21 cellular contexts compared by ENCODE assay signal in the genomic region with DNA sequence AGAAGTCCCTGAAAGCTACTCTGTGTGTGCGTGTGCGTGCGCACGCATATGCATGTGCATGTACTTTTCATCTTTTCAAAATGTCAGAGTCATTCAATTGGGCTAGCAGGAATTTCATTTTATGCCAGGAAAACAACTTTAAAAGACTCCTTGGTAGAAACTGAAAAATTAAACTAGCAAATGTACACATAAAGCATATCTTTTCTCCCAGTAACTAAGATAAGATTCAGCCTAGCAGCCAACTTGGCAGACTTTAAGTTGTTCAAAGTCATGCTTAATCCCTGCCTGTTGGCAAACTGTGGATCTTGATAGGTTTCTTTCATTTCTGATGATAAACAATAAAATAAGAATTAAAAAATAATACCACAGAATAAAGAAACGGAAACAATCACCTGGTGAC.
"Had no signal": no experiment of that assay in that cellular context is flagged by ENCODE, and none has a peak within 500 bp of the region (broad histone marks: within the 10 kb centered on the region; RNA-seq: fewer than 3 reads in every experiment).

No MANE protein-coding gene starts in this region.

- H3K27ac ChIP-seq: left ventricle myocardium inferior, ovary, right atrium auricular region, right lobe of liver, suprapubic skin, thoracic aorta, tibial artery, upper lobe of right lung had no signal

- H3K9me3 ChIP-seq: left ventricle myocardium inferior, mucosa of descending colon, ovary, right atrium auricular region, right lobe of liver, suprapubic skin, thoracic aorta, tibial artery, upper lobe of right lung had no signal

- H3K27me3 ChIP-seq: ovary, right atrium auricular region, right lobe of liver, suprapubic skin, tibial artery, upper lobe of right lung had no signal

- H3K4me3 ChIP-seq: left ventricle myocardium inferior, lung, mucosa of descending colon, ovary, right atrium auricular region, right lobe of liver, suprapubic skin, thoracic aorta, tibial artery, upper lobe of right lung had no signal

- DNase-seq: islet precursor cell; left ventricle myocardium inferior; midbrain; mucosa of descending colon; naive thymus-derived CD4-positive, alpha-beta T cell; ovary; right lobe of liver; stimulated activated CD4-positive, alpha-beta T cell treated with anti-CD3 and anti-CD28 coated beads, Interleukin-12 subunit alpha, Interleukin-12 subunit beta, amount 100 ng/mL, for 4 hours; stimulated activated CD4-positive, alpha-beta T cell treated with anti-CD3 and anti-CD28 coated beads, Interleukin-15, amount 100 ng/mL, for 24 hours; stimulated activated CD4-positive, alpha-beta T cell treated with anti-CD3 and anti-CD28 coated beads, Interleukin-2, amount 100 ng/mL, for 24 hours; stimulated activated CD4-positive, alpha-beta T cell treated with anti-CD3 and anti-CD28 coated beads, Interleukin-4, amount 100 ng/mL, for 1 hour; stimulated activated naive B cell treated with anti-CD40 and anti-IgM and Interleukin-4, amounts not matched to agents 10 μg/mL and 1 μg/mL and 100 μg/mL, for 72 hours; stimulated activated naive CD8-positive, alpha-beta T cell treated with anti-CD3 and anti-CD28 coated beads, Interleukin-15, Interleukin-2, amounts not matched to agents 100 U/mL and 50 U/mL, for 24 hours; tibial artery; trophoblast cell; upper lobe of right lung had no signal

- H3K36me3 ChIP-seq: left ventricle myocardium inferior, ovary, right atrium auricular region, right lobe of liver, suprapubic skin, thoracic aorta, tibial artery, upper lobe of right lung had no signal

- ATAC-seq: mucosa of descending colon; naive thymus-derived CD4-positive, alpha-beta T cell; natural killer cell treated with Interleukin-12 subunit alpha and Interleukin-12 subunit beta and Interleukin-15 and Interleukin-18, amount 100 ng/mL, for 72 hours; right lobe of liver; stimulated activated naive B cell treated with anti-CD40 and anti-IgM and Interleukin-4, amounts not matched to agents 10 μg/mL and 1 μg/mL and 100 μg/mL, for 72 hours; stimulated activated naive CD8-positive, alpha-beta T cell treated with anti-CD3 and anti-CD28 coated beads, Interleukin-15, Interleukin-2, amounts not matched to agents 100 U/mL and 50 U/mL, for 24 hours; upper lobe of right lung had no signal

- H3K4me1 ChIP-seq: left ventricle myocardium inferior, right atrium auricular region, right lobe of liver, suprapubic skin, upper lobe of right lung had no signal
